17 cellular contexts compared by ENCODE assay signal in genomic region chr4:173879286-173879908, GRCh38.
"Had no signal": no experiment of that assay in that cellular context is flagged by ENCODE, and none has a peak within 500 bp of the region (broad histone marks: within the 10 kb centered on the region; RNA-seq: fewer than 3 reads in every experiment).

No MANE protein-coding gene starts in this region.

- H3K36me3 ChIP-seq: brain microvascular endothelial cell, neutrophil, thoracic aorta, upper lobe of right lung had no signal

- H3K9me3 Mint-ChIP-seq: activated T-cell treated with anti-CD3 and anti-CD28 coated beads, Interleukin-2, amount 50 U/mL, for 72 hours; stimulated activated naive B cell treated with anti-CD40 and anti-IgM and Interleukin-4, amounts not matched to agents 10 μg/mL and 1 μg/mL and 100 μg/mL, for 72 hours had no signal

- DNase-seq: activated CD4-positive, alpha-beta T cell treated with anti-CD3 and anti-CD28 coated beads, Interleukin-2, amount 50 U/mL, for 1 hour; activated CD8-positive, alpha-beta memory T cell treated with anti-CD3 and anti-CD28 coated beads for 24 hours; activated effector memory CD4-positive, alpha-beta T cell treated with anti-CD3 and anti-CD28 coated beads, Interleukin-2, amount 50 U/mL, for 16 hours; activated naive CD4-positive, alpha-beta T cell treated with anti-CD3 and anti-CD28 coated beads, Interleukin-2, amount 50 U/mL, for 16 hours; activated T-cell treated with anti-CD3 and anti-CD28 coated beads, Interleukin-2, amount 50 U/mL, for 72 hours; brain microvascular endothelial cell; central memory CD4-positive, alpha-beta T cell; natural killer cell; stimulated activated naive B cell treated with anti-CD40 and anti-IgM and Interleukin-4, amounts not matched to agents 10 μg/mL and 1 μg/mL and 100 μg/mL, for 72 hours; T1000; upper lobe of right lung had no signal

- H3K27me3 ChIP-seq: brain microvascular endothelial cell, neutrophil, upper lobe of right lung had no signal

- H3K27ac ChIP-seq: brain microvascular endothelial cell, neutrophil, thoracic aorta, upper lobe of right lung had no signal

- H3K27ac Mint-ChIP-seq: activated T-cell treated with anti-CD3 and anti-CD28 coated beads, Interleukin-2, amount 50 U/mL, for 72 hours; memory B cell; natural killer cell; stimulated activated naive B cell treated with anti-CD40 and anti-IgM and Interleukin-4, amounts not matched to agents 10 μg/mL and 1 μg/mL and 100 μg/mL, for 72 hours had no signal

- H3K36me3 Mint-ChIP-seq: memory B cell; natural killer cell; stimulated activated naive B cell treated with anti-CD40 and anti-IgM and Interleukin-4, amounts not matched to agents 10 μg/mL and 1 μg/mL and 100 μg/mL, for 72 hours had no signal

- H3K4me1 Mint-ChIP-seq: memory B cell; natural killer cell; stimulated activated naive B cell treated with anti-CD40 and anti-IgM and Interleukin-4, amounts not matched to agents 10 μg/mL and 1 μg/mL and 100 μg/mL, for 72 hours had no signal

- H3K4me3 Mint-ChIP-seq: activated T-cell treated with anti-CD3 and anti-CD28 coated beads, Interleukin-2, amount 50 U/mL, for 72 hours; memory B cell; natural killer cell; stimulated activated naive B cell treated with anti-CD40 and anti-IgM and Interleukin-4, amounts not matched to agents 10 μg/mL and 1 μg/mL and 100 μg/mL, for 72 hours had no signal

- H3K27me3 Mint-ChIP-seq: memory B cell; stimulated activated naive B cell treated with anti-CD40 and anti-IgM and Interleukin-4, amounts not matched to agents 10 μg/mL and 1 μg/mL and 100 μg/mL, for 72 hours had no signal

- H3K4me3 ChIP-seq: thoracic aorta, upper lobe of right lung had no signal

- FAIRE-seq: colon, frontal cortex had no signal

- H3K9me3 ChIP-seq: neutrophil, thoracic aorta, upper lobe of right lung had no signal

- ATAC-seq: activated CD4-positive, CD25-positive, alpha-beta regulatory T cell treated with anti-CD3 and anti-CD28 coated beads, Interleukin-2, amount 50 U/mL, for 24 hours; activated T-cell treated with anti-CD3 and anti-CD28 coated beads, Interleukin-2, amount 50 U/mL, for 72 hours; natural killer cell; stimulated activated naive B cell treated with anti-CD40 and anti-IgM and Interleukin-4, amounts not matched to agents 10 μg/mL and 1 μg/mL and 100 μg/mL, for 72 hours had no signal

- H3K4me1 ChIP-seq: upper lobe of right lung had no signal
